ENCODE assay signal across 28 cellular contexts in genomic region chr21:39661740-39662139, GRCh38. TPM values are rescaled to one million over a fixed set of nuclear protein-coding genes. Genes with fewer than 3 reads are reported as not detected.
"Had no signal": no experiment of that assay in that cellular context is flagged by ENCODE, and none has a peak within 500 bp of the region (broad histone marks: within the 10 kb centered on the region; RNA-seq: fewer than 3 reads in every experiment).

No MANE protein-coding gene starts in this region.

- H3K27me3 ChIP-seq: esophagus squamous epithelium, heart right ventricle, right lobe of liver, suprapubic skin, transverse colon, vagina had no signal

- H3K9me3 ChIP-seq: esophagus squamous epithelium, heart right ventricle, psoas muscle, right lobe of liver, suprapubic skin, transverse colon, vagina had no signal

- ATAC-seq: heart right ventricle; left colon; naive thymus-derived CD8-positive, alpha-beta T cell; psoas muscle; right lobe of liver; stimulated activated naive CD8-positive, alpha-beta T cell treated with anti-CD3 and anti-CD28 coated beads, Interleukin-15, amount 100 ng/mL, for 72 hours had no signal

- FAIRE-seq: colon, endometrium, islet of Langerhans, small intestine had no signal

- H3K36me3 ChIP-seq: esophagus squamous epithelium, heart right ventricle, right lobe of liver, suprapubic skin, transverse colon, vagina had no signal

- DNase-seq: central memory CD4-positive, alpha-beta T cell; dermis blood vessel endothelial cell; effector memory CD4-positive, alpha-beta T cell; erythroblast; esophagus squamous epithelium; foreskin melanocyte; glutamatergic neuron; heart right ventricle; hippocampal formation; kidney glomerular epithelial cell; left colon; naive thymus-derived CD8-positive, alpha-beta T cell; psoas muscle; right lobe of liver; small intestine; stimulated activated CD4-positive, alpha-beta T cell treated with anti-CD3 and anti-CD28 coated beads, Interleukin-12 subunit alpha, Interleukin-12 subunit beta, amount 100 ng/mL, for 4 hours; stimulated activated CD4-positive, alpha-beta T cell treated with anti-CD3 and anti-CD28 coated beads, Interleukin-1b, Interleukin-23, amount 100 ng/mL, for 48 hours; stimulated activated CD4-positive, alpha-beta T cell treated with anti-CD3 and anti-CD28 coated beads, Interleukin-4, amount 100 ng/mL, for 1 hour; stimulated activated CD8-positive, alpha-beta memory T cell treated with anti-CD3 and anti-CD28 coated beads, Interleukin-4, amount 100 ng/mL, for 48 hours; stimulated activated naive CD4-positive, alpha-beta T cell; stimulated activated naive CD8-positive, alpha-beta T cell treated with anti-CD3 and anti-CD28 coated beads, Interleukin-15, amount 100 ng/mL, for 72 hours; transverse colon had no signal

- H3K4me3 ChIP-seq: esophagus squamous epithelium, heart right ventricle, lung, psoas muscle, right lobe of liver, suprapubic skin, transverse colon, vagina had no signal

- H3K4me1 ChIP-seq: psoas muscle, right lobe of liver had no signal

- H3K27ac ChIP-seq: esophagus squamous epithelium, psoas muscle, right lobe of liver, suprapubic skin, vagina had no signal

RNA-seq across cellular contexts. Expression of gene B3GALT5, which starts 49.0 kb away (rescaled TPM):
- total RNA-seq: naive thymus-derived CD8-positive, alpha-beta T cell had no signal
- polyA plus RNA-seq: naive thymus-derived CD8-positive, alpha-beta T cell had no signal
